In genomic region chr13:24618219-24618955, GRCh38 we compare ENCODE assay signal across 9 cellular contexts.
A peak's percentile ranks its signal among the peaks of the same experiment; 100 is the strongest.
DNase-seq lines count a peak whose midpoint lies in the region; ATAC-seq, FAIRE-seq and TF ChIP-seq lines count a peak whose summit lies in the region.
"Had no signal": no experiment of that assay in that cellular context is flagged by ENCODE, and none has a peak within 500 bp of the region (broad histone marks: within the 10 kb centered on the region; RNA-seq: fewer than 3 reads in every experiment).

No MANE protein-coding gene starts in this region.

- H3K9me3 ChIP-seq in left lung: no peaks in the 10 kb centered on the region
- H3K9me3 ChIP-seq in psoas muscle: no peaks in the 10 kb centered on the region

- TF ChIP-seq CTCF in left lung (IDR thresholded peaks at IDR 0.05) (no peak), psoas muscle (IDR thresholded peaks at IDR 0.05) (no peak)

- H3K4me3 ChIP-seq in left lung (no peak overlapping the region), psoas muscle (no peak overlapping the region)
- H3K4me3 ChIP-seq: lung had no signal

- H3K27me3 ChIP-seq in left lung: no peaks in the 10 kb centered on the region
- peaks cover 0 to 2% (median 0%) of the 10 kb centered on the region in 3 donors for H3K27me3 ChIP-seq in psoas muscle (ENCODE audit: insufficient read depth in 3 of 3, low read length in 2 of 3)

- DNase-seq in activated CD4-positive, alpha-beta T cell treated with anti-CD3 and anti-CD28 coated beads, Interleukin-2, amount 50 U/mL, for 48 hours: peak; percentile 58 to 71
- DNase-seq in left lung (no peak), psoas muscle (no peak), urothelium cell line (ENCODE audit: low spot score) (no peak), hepatic stellate cell (ENCODE audit: low spot score) (no peak), substantia nigra (lab: John Stamatoyannopoulos, UW) (no peak)

- peaks cover 0 to 4% of the 10 kb centered on the region in 2 donors for H3K4me1 ChIP-seq in left lung
- no peaks in the 10 kb centered on the region for H3K4me1 ChIP-seq in psoas muscle

- WGBS in psoas muscle, 3 donors: 72 to 73% (median 73%) methylated on average over 14 of the region's 14 CpGs

- intact Hi-C loops in left lung (cut with DNase I) (no loop called here), psoas muscle (cut with DNase I) (no loop called here)

- no peaks in the 10 kb centered on the region for H3K36me3 ChIP-seq in left lung
- H3K36me3 ChIP-seq in psoas muscle (ENCODE audit: insufficient read depth in 1 of 2, low read depth in 1 of 2): no peaks in the 10 kb centered on the region

- no peak overlapping the region for H3K27ac ChIP-seq in left lung
- no peak overlapping the region for H3K27ac ChIP-seq in psoas muscle
- no peak overlapping the region for H3K27ac ChIP-seq in substantia nigra (ENCODE audit: low read depth, low read length, poor library complexity, severe bottlenecking)

- peak; percentile 78 for ATAC-seq in GM19328 (IDR thresholded peaks at IDR 0.05; ENCODE audit: unreplicated experiment)
- ATAC-seq in HG03469 (IDR thresholded peaks at IDR 0.05; ENCODE audit: unreplicated experiment): peak; percentile 51
- ATAC-seq in left lung: peak; percentile 27
- ATAC-seq in psoas muscle: no peak

- FAIRE-seq in urothelium cell line (lab: Jason Lieb, UNC): no peak

Comparison
In these comparisons a context has a peak if more than half of its experiments do, and no peak if none do; other contexts are left out.
1. ATAC-seq: peak in GM19328 (single experiment), HG03469 (single experiment) and left lung (single experiment); none in psoas muscle (0 of 4).
2. DNase-seq: peak in activated CD4-positive, alpha-beta T cell treated with anti-CD3 and anti-CD28 coated beads, Interleukin-2, amount 50 U/mL, for 48 hours (2 of 2); none in left lung (0 of 2), psoas muscle (0 of 2), urothelium cell line (single experiment), hepatic stellate cell (single experiment) and substantia nigra (0 of 49).